Comparison of ENCODE assay signal across 3 cellular contexts in the genomic region with DNA sequence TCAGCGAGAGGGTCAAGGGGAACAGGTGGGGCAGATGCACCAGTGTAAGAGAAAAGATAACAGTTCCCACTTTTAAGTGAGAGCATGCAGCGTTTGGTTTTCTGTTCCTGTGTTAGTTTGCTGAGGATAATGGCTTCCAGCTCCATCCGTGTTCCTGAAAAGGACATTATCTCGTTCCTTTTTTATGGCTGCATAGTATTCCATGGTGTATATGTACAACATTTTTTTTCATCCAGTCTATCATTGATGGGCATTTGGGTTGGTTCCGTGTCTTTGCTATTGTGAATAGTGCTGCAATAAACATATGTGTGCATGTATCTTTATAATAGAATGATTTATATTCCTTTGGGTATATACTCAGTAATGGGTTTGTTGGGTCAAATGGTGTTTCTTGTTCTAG.
DNase-seq lines count a peak whose midpoint lies in the region; ATAC-seq, FAIRE-seq and TF ChIP-seq lines count a peak whose summit lies in the region.
"Not testable (repeated sequence)": the region's sequence is repeated elsewhere in the genome, so short reads cannot be mapped to it uniquely, and the experiment has no call there.

No MANE protein-coding gene starts in this region.

- not testable (repeated sequence) for H3K36me3 ChIP-seq in HEK293 (ENCODE audit: control insufficient read depth in 2 of 2, insufficient read depth in 1 of 2, low read length in 2 of 2); K562 (ENCODE audit: control insufficient read depth, insufficient read depth, low read length); thyroid gland

- H3K9me1 ChIP-seq in K562 (ENCODE audit: control insufficient read depth, insufficient read depth, low read length), result not testable (repeated sequence)

- H3K4me1 ChIP-seq in HEK293 (ENCODE audit: control insufficient read depth, insufficient read depth, low read length); K562 (replicated peaks in 1 of 2; ENCODE audit: control insufficient read depth in 2 of 2, insufficient read depth in 2 of 2, low read length in 2 of 2): not testable (repeated sequence)
- peaks cover 44 to 48% of the 10 kb centered on the region in 2 donors for H3K4me1 ChIP-seq in thyroid gland

- ATAC-seq in K562, result not testable (repeated sequence)

- TF ChIP-seq RAD21 in K562 (CRISPR knock-in tag; conservative IDR thresholded peaks at IDR 0.05 in 1 of 2, IDR thresholded peaks at IDR 0.05 in 1 of 2), result not testable (repeated sequence)

- TF ChIP-seq POLR2A in K562 (conservative IDR thresholded peaks at IDR 0.05); thyroid gland (IDR thresholded peaks at IDR 0.05): not testable (repeated sequence)

- not testable (repeated sequence) for DNase-seq in K562 (ENCODE audit: extremely low read depth in 1 of 4, low spot score in 3 of 4); thyroid gland

- TF ChIP-seq EP300 in K562 (IDR thresholded peaks at IDR 0.05; ENCODE audit: low read length), result not testable (repeated sequence)

- in situ Hi-C loops in K562 (cut with MboI), result not testable (repeated sequence)

- not testable (repeated sequence) for TF ChIP-seq CTCF in HEK293 (tag by site-specific recombination; IDR thresholded peaks at IDR 0.05); K562 (IDR thresholded peaks at IDR 0.05 in 2 of 3, conservative IDR thresholded peaks at IDR 0.05 in 1 of 3; ENCODE audit: insufficient read depth in 2 of 3, low read depth in 1 of 3, low read length in 3 of 3); thyroid gland (IDR thresholded peaks at IDR 0.05)

- H3K27me3 ChIP-seq in K562 (ENCODE audit: control insufficient read depth in 2 of 2, insufficient read depth in 2 of 2, low read length in 2 of 2); thyroid gland: not testable (repeated sequence)

- H3K4me2 ChIP-seq in K562 (ENCODE audit: insufficient read depth, low read length), result not testable (repeated sequence)

- FAIRE-seq in K562 (lab: Jason Lieb, UNC), result not testable (repeated sequence)

- BruUV-seq in K562 (replicated peaks; lab: Mats Ljungman, UMichigan), result not testable (repeated sequence)

- H3K27ac ChIP-seq in HEK293 (ENCODE audit: extremely low read depth, low read depth, low read length); K562 (ENCODE audit: extremely low read depth, low read depth, low read length): not testable (repeated sequence)
- peak overlapping the region; percentile 60 to 89 (median 62) for H3K27ac ChIP-seq in thyroid gland

- not testable (repeated sequence) for H2AFZ ChIP-seq in K562 (ENCODE audit: low read depth, low read length)

- intact Hi-C loops in K562 (cut with micrococcal nuclease); thyroid gland (cut with DNase I): not testable (repeated sequence)

- POLR2A ChIA-PET in HEK293 (lab: Yijun Ruan, JAX), result not testable (repeated sequence)
- POLR2A ChIA-PET in K562 (lab: Yijun Ruan, JAX), result interaction anchor here (0.5 kb wide), 1 partner anchor 169 kb away, joined by 3 read pairs; no protein-coding TSS in a partner anchor

- not testable (repeated sequence) for H4K20me1 ChIP-seq in K562 (replicated peaks; ENCODE audit: control insufficient read depth, insufficient read depth, low read length)

- H3K4me3 ChIP-seq in HEK293 (ENCODE audit: low read depth, low read length); K562; thyroid gland (replicated peaks in 1 of 3): not testable (repeated sequence)

- not testable (repeated sequence) for H3K9me3 ChIP-seq in HEK293 (ENCODE audit: control insufficient read depth, insufficient read depth, low read depth, low read length); K562 (replicated peaks; ENCODE audit: control insufficient read depth, insufficient read depth, low read depth, low read length); thyroid gland

- not testable (repeated sequence) for H3K9ac ChIP-seq in K562 (ENCODE audit: insufficient read depth in 1 of 2, low read depth in 2 of 2, low read length in 2 of 2)

- 1% methylated on average over 5 of the region's 5 CpGs for WGBS in K562 (ENCODE audit: insufficient coverage, low coverage, missing lambda C conversion rate)
- WGBS in thyroid gland, 2 donors, result 75 to 87% methylated on average over 5 of the region's 5 CpGs

- not testable (repeated sequence) for H3K79me2 ChIP-seq in K562 (ENCODE audit: control insufficient read depth, insufficient read depth, low read length)

- CTCF ChIA-PET in HEK293 (lab: Yijun Ruan, JAX), result interaction anchor here (0.7 kb wide), 1 partner anchor 16 kb away, joined by 3 read pairs; no protein-coding TSS in a partner anchor
- CTCF ChIA-PET in K562 (lab: Yijun Ruan, JAX; ENCODE audit: low intra/inter-chr PET ratio), result not testable (repeated sequence)

TF ChIP-seq in HEK293, 187 proteins besides CTCF, POLR2A, EP300 and RAD21:
- TF ChIP-seq ZNF146 (tag by site-specific recombination; IDR thresholded peaks at IDR 0.05), result peak; percentile 60; the same call in 1 of the 2 replicates

TF ChIP-seq in K562, 482 proteins besides CTCF, POLR2A, EP300 and RAD21:
- TF ChIP-seq ZNF146 (CRISPR knock-in tag; IDR thresholded peaks at IDR 0.05; ENCODE audit: unreplicated experiment), result peak; percentile 70
TF ChIP-seq in K562: peak in this region for 1; not testable (repeated sequence) for 481.
